8 cellular contexts compared by ENCODE assay signal in genomic region chr1:160830321-160831153, GRCh38. TPM values are rescaled to one million over a fixed set of nuclear protein-coding genes. Genes with fewer than 3 reads are reported as not detected.
DNase-seq lines count a peak whose midpoint lies in the region; ATAC-seq and TF ChIP-seq lines count a peak whose summit lies in the region.

No MANE protein-coding gene starts in this region.

- H3K9me3 ChIP-seq in AG04450 (ENCODE audit: control insufficient read depth, insufficient read depth, low read length) (no peaks in the 10 kb centered on the region), suprapubic skin (no peaks in the 10 kb centered on the region)
- H3K9me3 ChIP-seq in effector memory CD4-positive, alpha-beta T cell (ENCODE audit: control insufficient read depth, low read length) = no peaks in the 10 kb centered on the region

- H3K4me3 ChIP-seq in AG04450 (ENCODE audit: low read depth, low read length) (no peak overlapping the region), suprapubic skin (no peak overlapping the region)
- no peak overlapping the region for H3K4me3 ChIP-seq in effector memory CD4-positive, alpha-beta T cell (ENCODE audit: insufficient read depth, low read depth, low read length, poor library complexity, severe bottlenecking)

- no peaks in the 10 kb centered on the region for H3K27me3 Mint-ChIP-seq in activated CD4-positive, alpha-beta memory T cell treated with anti-CD3 and anti-CD28 coated beads for 36 hours
- no peaks in the 10 kb centered on the region for H3K27me3 Mint-ChIP-seq in natural killer cell (ENCODE audit: low read depth in 2 of 2)

- no peak for DNase-seq in AG04450 (ENCODE audit: low read depth, low spot score)
- DNase-seq in NCI-H345 treated with DMSO at 0.1 percent for 48 hours (lab: John Stamatoyannopoulos, UW; ENCODE audit: unreplicated experiment) = peak; percentile 87
- peak; percentile 86 for DNase-seq in activated CD4-positive, alpha-beta memory T cell treated with anti-CD3 and anti-CD28 coated beads for 36 hours
- peak; percentile 47 to 59 (median 53) for DNase-seq in effector memory CD4-positive, alpha-beta T cell
- DNase-seq in natural killer cell = peak; percentile 43
- peak in 1 of 2 donors; percentile 76 for DNase-seq in suprapubic skin (ENCODE audit: low spot score in 2 of 2)

- no peak for TF ChIP-seq EP300 in suprapubic skin (IDR thresholded peaks at IDR 0.05)

- H3K36me3 ChIP-seq in effector memory CD4-positive, alpha-beta T cell (ENCODE audit: control insufficient read depth, insufficient read depth, low read length) = peaks cover 26% of the 10 kb centered on the region
- H3K36me3 ChIP-seq in suprapubic skin = no peaks in the 10 kb centered on the region

- TF ChIP-seq CTCF in AG04450 (IDR thresholded peaks at IDR 0.05; ENCODE audit: low read depth, low read length) = peak; percentile 63
- TF ChIP-seq CTCF in natural killer cell (IDR thresholded peaks at IDR 0.05) = peak; percentile 53
- peak; percentile 19 to 48 for TF ChIP-seq CTCF in suprapubic skin (IDR thresholded peaks at IDR 0.05)

- H3K27ac Mint-ChIP-seq in activated CD4-positive, alpha-beta memory T cell treated with anti-CD3 and anti-CD28 coated beads for 36 hours = no peak overlapping the region
- peak overlapping the region; percentile 27 to 86 for H3K27ac Mint-ChIP-seq in natural killer cell

- POLR2A ChIA-PET in AG04450 (lab: Yijun Ruan, JAX) = no interaction called here
- POLR2A ChIA-PET in activated CD4-positive, alpha-beta memory T cell treated with anti-CD3 and anti-CD28 coated beads for 36 hours (lab: Charles Lee) = interaction anchor here (1.2 kb wide), 1 partner anchor 268 kb away, joined by 3 read pairs; the partner anchor contains the start of gene KLHDC9

- H3K27me3 ChIP-seq in AG04450 (ENCODE audit: control insufficient read depth, insufficient read depth, low read length) = no peaks in the 10 kb centered on the region
- H3K27me3 ChIP-seq in effector memory CD4-positive, alpha-beta T cell (replicated peaks; ENCODE audit: control insufficient read depth, insufficient read depth, low read length, poor library complexity, severe bottlenecking) = no peaks in the 10 kb centered on the region
- no peaks in the 10 kb centered on the region for H3K27me3 ChIP-seq in suprapubic skin

- CTCF ChIA-PET in AG04450 (lab: Charles Lee) = interaction anchor here (1.3 to 1.7 kb wide), 3 partner anchors 103 to 121 kb away, joined by 4 to 5 read pairs (median 5); no protein-coding TSS in a partner anchor
- CTCF ChIA-PET in activated CD4-positive, alpha-beta memory T cell treated with anti-CD3 and anti-CD28 coated beads for 36 hours (lab: Charles Lee) = interaction anchor here (1.1 to 7.1 kb wide), 19 partner anchors 11 to 159 kb away, joined by 3 to 150 read pairs (median 5); partner anchors contain the start of gene ITLN2

- peaks cover under 1% of the 10 kb centered on the region for H3K4me1 ChIP-seq in effector memory CD4-positive, alpha-beta T cell (ENCODE audit: control insufficient read depth, insufficient read depth, low read length, poor library complexity, severe bottlenecking)
- no peaks in the 10 kb centered on the region for H3K4me1 ChIP-seq in suprapubic skin

- ATAC-seq in GM18517 (IDR thresholded peaks at IDR 0.05; ENCODE audit: unreplicated experiment) (peak; percentile 46), natural killer cell (peak; percentile 57 to 75 (median 71)), GM19324 (IDR thresholded peaks at IDR 0.05; ENCODE audit: low FRiP score, unreplicated experiment) (no peak)

- intact Hi-C loops in activated CD4-positive, alpha-beta memory T cell treated with anti-CD3 and anti-CD28 coated beads for 36 hours (cut with micrococcal nuclease) = loop anchor here (1.0 to 2.0 kb wide), 3 partner anchors 53 to 150 kb away; no protein-coding TSS in a partner anchor
- intact Hi-C loops in natural killer cell (cut with micrococcal nuclease) = loop anchor here (1.0 kb wide), 2 partner anchors 103 to 149 kb away; no protein-coding TSS in a partner anchor

- H3K27ac ChIP-seq in AG04450 (ENCODE audit: low read depth, low read length) (no peak overlapping the region), suprapubic skin (no peak overlapping the region)
- no peak overlapping the region for H3K27ac ChIP-seq in effector memory CD4-positive, alpha-beta T cell (ENCODE audit: insufficient read depth, low read length, poor library complexity, severe bottlenecking)

- no peaks in the 10 kb centered on the region for H3K9me3 Mint-ChIP-seq in activated CD4-positive, alpha-beta memory T cell treated with anti-CD3 and anti-CD28 coated beads for 36 hours
- no peaks in the 10 kb centered on the region for H3K9me3 Mint-ChIP-seq in natural killer cell

- no peaks in the 10 kb centered on the region for H3K36me3 Mint-ChIP-seq in activated CD4-positive, alpha-beta memory T cell treated with anti-CD3 and anti-CD28 coated beads for 36 hours
- H3K36me3 Mint-ChIP-seq in natural killer cell = peaks cover 37% of the 10 kb centered on the region

- H3K4me1 Mint-ChIP-seq in activated CD4-positive, alpha-beta memory T cell treated with anti-CD3 and anti-CD28 coated beads for 36 hours (ENCODE audit: low read depth) = peaks cover 12% of the 10 kb centered on the region
- H3K4me1 Mint-ChIP-seq in natural killer cell = peaks cover 47 to 50% of the 10 kb centered on the region in 2 donors

- no peak overlapping the region for H3K4me3 Mint-ChIP-seq in activated CD4-positive, alpha-beta memory T cell treated with anti-CD3 and anti-CD28 coated beads for 36 hours
- no peak overlapping the region for H3K4me3 Mint-ChIP-seq in natural killer cell

- 60% methylated on average over 7 of the region's 8 CpGs for WGBS in suprapubic skin

- TF ChIP-seq POLR2A in suprapubic skin (IDR thresholded peaks at IDR 0.05) = no peak

RNA-seq across cellular contexts. Expression of gene CD244, which starts 32.1 kb away (rescaled TPM):
- not detected in 2 replicates for polyA plus RNA-seq in AG04450 (2011; rRNA removed)
- not detected in 2 replicates for polyA minus RNA-seq in AG04450 (2011; rRNA and poly(A)+ RNA removed)
- under 1 TPM in 1 of 2 experiments, not detected in 1; 0.14 TPM for total RNA-seq in activated CD4-positive, alpha-beta memory T cell treated with anti-CD3 and anti-CD28 coated beads for 36 hours
- 100 to 1,000 TPM; 131 to 193 (median 150) TPM for total RNA-seq in natural killer cell
- under 1 TPM in 2 of 4 donors, not detected in 2; 0.49 to 0.68 TPM for total RNA-seq in suprapubic skin

RNA-seq across cellular contexts. Expression of gene LY9, which starts 34.6 kb away (rescaled TPM):
- not detected in 2 replicates for polyA plus RNA-seq in AG04450 (2011; rRNA removed)
- polyA minus RNA-seq in AG04450 (2011; rRNA and poly(A)+ RNA removed) = not detected in 2 replicates
- 1 to 10 TPM; 4.8 to 4.9 TPM for total RNA-seq in activated CD4-positive, alpha-beta memory T cell treated with anti-CD3 and anti-CD28 coated beads for 36 hours
- 10 to 100 TPM; 30.3 to 47.1 (median 34.4) TPM for total RNA-seq in natural killer cell
- total RNA-seq in suprapubic skin = 1 to 10 TPM in 2 of 4 donors, under 1 TPM in 1, not detected in 1; 0.34 to 3.5 (median 1.2) TPM

RNA-seq across cellular contexts. Expression of gene ITLN1, which starts 54.4 kb away (rescaled TPM):
- not detected in 2 replicates for polyA plus RNA-seq in AG04450 (2011; rRNA removed)
- polyA minus RNA-seq in AG04450 (2011; rRNA and poly(A)+ RNA removed) = not detected in 2 replicates
- total RNA-seq in activated CD4-positive, alpha-beta memory T cell treated with anti-CD3 and anti-CD28 coated beads for 36 hours = not detected
- total RNA-seq in natural killer cell (not detected), suprapubic skin (not detected)

Comparison
In these comparisons a context has a peak if more than half of its experiments do, and no peak if none do; other contexts are left out.
1. RNA of gene CD244, which starts 32.1 kb away (total RNA-seq): 131 to 193 TPM in natural killer cell; 0.49 to 0.68 TPM in suprapubic skin and 0.14 TPM in activated CD4-positive, alpha-beta memory T cell treated with anti-CD3 and anti-CD28 coated beads for 36 hours; every median in the first group is over 10 times any median in the second.
2. RNA of gene LY9, which starts 34.6 kb away (total RNA-seq): 30.3 to 47.1 TPM in natural killer cell; 4.8 to 4.9 TPM in activated CD4-positive, alpha-beta memory T cell treated with anti-CD3 and anti-CD28 coated beads for 36 hours and 0.34 to 3.5 TPM in suprapubic skin; every median in the first group is over 4 times any median in the second.
3. Peak in every context shown above with its lines, with median percentiles within 50 percentile points of each other: CTCF ChIP-seq.